12 cellular contexts compared by ENCODE assay signal in genomic region chr3:146594843-146595482, GRCh38. TPM values are rescaled to one million over a fixed set of nuclear protein-coding genes. Genes with fewer than 3 reads are reported as not detected.
A peak's percentile ranks its signal among the peaks of the same experiment; 100 is the strongest.
DNase-seq lines count a peak whose midpoint lies in the region; ATAC-seq, FAIRE-seq and TF ChIP-seq lines count a peak whose summit lies in the region.
"Had no signal": no experiment of that assay in that cellular context is flagged by ENCODE, and none has a peak within 500 bp of the region (broad histone marks: within the 10 kb centered on the region; RNA-seq: fewer than 3 reads in every experiment).

No MANE protein-coding gene starts in this region.

- intact Hi-C loops in pancreas (cut with DNase I) (no loop called here), adrenal gland (cut with DNase I) (no loop called here)

- H3K4me3 ChIP-seq in pancreas (no peak overlapping the region), adrenal gland (no peak overlapping the region)

- H3K27ac Mint-ChIP-seq in chondrocyte (ENCODE audit: unreplicated experiment): no peak overlapping the region

- no peaks in the 10 kb centered on the region for H3K27me3 ChIP-seq in pancreas
- H3K27me3 ChIP-seq in adrenal gland: no peaks in the 10 kb centered on the region

- TF ChIP-seq POLR2A in adrenal gland (IDR thresholded peaks at IDR 0.05): no peak

- no peak overlapping the region for H3K27ac ChIP-seq in pancreas
- no peak overlapping the region for H3K27ac ChIP-seq in adrenal gland

- ATAC-seq in pancreas: peak in 1 of 4 donors; percentile 58

- H3K27me3 Mint-ChIP-seq in chondrocyte (ENCODE audit: low read depth): no peaks in the 10 kb centered on the region

- WGBS in pancreas, 2 donors: 59 to 68% methylated on average over 7 of the region's 7 CpGs
- WGBS in adrenal gland, 4 donors: 51 to 58% (median 52%) methylated on average over 7 of the region's 7 CpGs

- peak; percentile 75 for FAIRE-seq in pancreas (lab: Jason Lieb, UNC)

- no peaks in the 10 kb centered on the region for H3K36me3 Mint-ChIP-seq in chondrocyte (ENCODE audit: low read depth)

- no peak overlapping the region for H3K4me3 Mint-ChIP-seq in chondrocyte (ENCODE audit: unreplicated experiment)

- H3K36me3 ChIP-seq in pancreas: no peaks in the 10 kb centered on the region
- no peaks in the 10 kb centered on the region for H3K36me3 ChIP-seq in adrenal gland (replicated peaks in 1 of 2)

- no peaks in the 10 kb centered on the region for H3K9me3 Mint-ChIP-seq in chondrocyte (ENCODE audit: low read depth)

- H3K4me1 Mint-ChIP-seq in chondrocyte (ENCODE audit: low read depth): peaks cover 5% of the 10 kb centered on the region

- peak; percentile 4 for DNase-seq in NCI-H1694 treated with DMSO at 0.1 percent for 48 hours (lab: John Stamatoyannopoulos, UW)
- DNase-seq in NCI-H1694 (lab: John Stamatoyannopoulos, UW): no peak
- DNase-seq in M059J (ENCODE audit: low read depth): peak; percentile 30
- no peak for DNase-seq in chondrocyte (ENCODE audit: low spot score)
- DNase-seq in pancreas: no peak
- no peak for DNase-seq in KG1 (lab: John Stamatoyannopoulos, UW)
- DNase-seq in adrenal gland: no peak
- no peak for DNase-seq in islet precursor cell
- DNase-seq: activated CD8-positive, alpha-beta memory T cell treated with anti-CD3 and anti-CD28 coated beads for 24 hours; NCI-H1048; stimulated activated CD4-positive, alpha-beta T cell treated with anti-CD3 and anti-CD28 coated beads, Interleukin-12 subunit alpha, Interleukin-12 subunit beta, amount 100 ng/mL, for 4 hours had no signal

- H3K4me1 ChIP-seq in pancreas (no peaks in the 10 kb centered on the region), adrenal gland (replicated peaks in 1 of 2) (no peaks in the 10 kb centered on the region)

- TF ChIP-seq CTCF in chondrocyte (IDR thresholded peaks at IDR 0.05) (peak; percentile 83), pancreas (IDR thresholded peaks at IDR 0.05) (peak in 1 of 4 donors; percentile 25), adrenal gland (IDR thresholded peaks at IDR 0.05) (peak in 3 of 6 experiments; percentile 8 to 42 (median 16))

- no peaks in the 10 kb centered on the region for H3K9me3 ChIP-seq in pancreas
- H3K9me3 ChIP-seq in adrenal gland (replicated peaks in 1 of 3): no peaks in the 10 kb centered on the region

RNA-seq across cellular contexts. Expression of gene PLSCR5, which starts 10.2 kb away (rescaled TPM):
- total RNA-seq in M059J (2014; rRNA removed; shearing (Covaris generic)): not detected in 2 replicates
- total RNA-seq in chondrocyte (not detected in 3 replicates), pancreas (not detected), adrenal gland (not detected)
- polyA plus RNA-seq in pancreas (not detected), adrenal gland (not detected)
- total RNA-seq: glomerular endothelial cell had no signal

RNA-seq across cellular contexts. Expression of gene PLSCR1, which starts 50.6 kb away (rescaled TPM):
- total RNA-seq in M059J (2014; rRNA removed; shearing (Covaris generic)): 665 and 782 TPM in 2 replicates
- total RNA-seq in chondrocyte (21.5 to 34.6 TPM (median 23.9 TPM) in 3 replicates), pancreas (100 to 1,000 TPM in 1 of 6 donors, 10 to 100 TPM in 5; 35.0 to 117 (median 40.7) TPM), adrenal gland (10 to 100 TPM; 39.0 to 98.7 (median 64.4) TPM)
- polyA plus RNA-seq in pancreas (10 to 100 TPM; 23.8 to 46.8 TPM), adrenal gland (10 to 100 TPM; 19.3 to 53.5 (median 29.6) TPM)

Comparison
In these comparisons a context has a peak if more than half of its experiments do, and no peak if none do; other contexts are left out.
1. DNase-seq: peak in NCI-H1694 treated with DMSO at 0.1 percent for 48 hours (single experiment) and M059J (single experiment); none in NCI-H1694 (single experiment), chondrocyte (single experiment), pancreas (0 of 6), KG1 (single experiment), adrenal gland (0 of 7) and islet precursor cell (single experiment).